5 cellular contexts compared by ENCODE assay signal in the genomic region with DNA sequence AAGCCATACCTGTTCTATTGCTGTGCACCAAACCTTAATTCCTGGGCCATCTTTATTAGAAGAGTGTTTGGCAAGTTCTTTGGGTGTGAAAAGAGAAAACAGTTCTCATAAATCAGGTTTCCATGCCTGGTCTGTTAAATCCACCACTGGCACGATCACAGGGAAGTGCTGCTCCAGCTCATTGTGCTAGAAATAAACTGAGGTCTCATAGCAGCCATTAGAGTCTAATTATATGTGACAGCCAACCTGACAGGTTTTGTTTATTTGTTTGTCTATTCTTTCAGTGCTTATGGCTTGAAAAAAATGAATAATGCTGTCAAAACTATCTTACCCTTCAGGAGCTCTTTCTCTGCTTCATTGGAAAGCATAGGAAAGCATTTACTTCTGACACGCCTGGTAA.
"Had no signal": no experiment of that assay in that cellular context is flagged by ENCODE, and none has a peak within 500 bp of the region (broad histone marks: within the 10 kb centered on the region; RNA-seq: fewer than 3 reads in every experiment).

No MANE protein-coding gene starts in this region.

- DNase-seq: H9, HCEC 1CT, IMR-90 had no signal

- ATAC-seq: GM23338, K562 had no signal
